Comparison of ENCODE assay signal across 1 cellular context in genomic region chr12:121804417-121805111, GRCh38.
TF ChIP-seq lines count a peak whose summit lies in the region.

No MANE protein-coding gene starts in this region.

TF ChIP-seq in A549, 52 proteins besides CTCF, POLR2A, EP300 and RAD21 (continued from another document):
- TF ChIP-seq REST (IDR thresholded peaks at IDR 0.05) (no peak), NR3C1 (IDR thresholded peaks at IDR 0.05) (no peak)
TF ChIP-seq in A549: peak in this region for 0.
